Comparison of ENCODE assay signal across 2 cellular contexts in genomic region chr12:4012977-4013968, GRCh38.
TF ChIP-seq lines count a peak whose summit lies in the region.

No MANE protein-coding gene starts in this region.

TF ChIP-seq in H1, 55 proteins besides CTCF, POLR2A, EP300 and RAD21:
- TF ChIP-seq YY1 (IDR thresholded peaks at IDR 0.05; ENCODE audit: low read depth, low read length) (no peak), E2F6 (IDR thresholded peaks at IDR 0.05) (no peak), MAX (IDR thresholded peaks at IDR 0.05) (no peak), POLR2AphosphoS5 (IDR thresholded peaks at IDR 0.05; ENCODE audit: low read depth, low read length) (no peak), SP4 (IDR thresholded peaks at IDR 0.05; ENCODE audit: low read length) (no peak)
- TF ChIP-seq, protein P1, sequence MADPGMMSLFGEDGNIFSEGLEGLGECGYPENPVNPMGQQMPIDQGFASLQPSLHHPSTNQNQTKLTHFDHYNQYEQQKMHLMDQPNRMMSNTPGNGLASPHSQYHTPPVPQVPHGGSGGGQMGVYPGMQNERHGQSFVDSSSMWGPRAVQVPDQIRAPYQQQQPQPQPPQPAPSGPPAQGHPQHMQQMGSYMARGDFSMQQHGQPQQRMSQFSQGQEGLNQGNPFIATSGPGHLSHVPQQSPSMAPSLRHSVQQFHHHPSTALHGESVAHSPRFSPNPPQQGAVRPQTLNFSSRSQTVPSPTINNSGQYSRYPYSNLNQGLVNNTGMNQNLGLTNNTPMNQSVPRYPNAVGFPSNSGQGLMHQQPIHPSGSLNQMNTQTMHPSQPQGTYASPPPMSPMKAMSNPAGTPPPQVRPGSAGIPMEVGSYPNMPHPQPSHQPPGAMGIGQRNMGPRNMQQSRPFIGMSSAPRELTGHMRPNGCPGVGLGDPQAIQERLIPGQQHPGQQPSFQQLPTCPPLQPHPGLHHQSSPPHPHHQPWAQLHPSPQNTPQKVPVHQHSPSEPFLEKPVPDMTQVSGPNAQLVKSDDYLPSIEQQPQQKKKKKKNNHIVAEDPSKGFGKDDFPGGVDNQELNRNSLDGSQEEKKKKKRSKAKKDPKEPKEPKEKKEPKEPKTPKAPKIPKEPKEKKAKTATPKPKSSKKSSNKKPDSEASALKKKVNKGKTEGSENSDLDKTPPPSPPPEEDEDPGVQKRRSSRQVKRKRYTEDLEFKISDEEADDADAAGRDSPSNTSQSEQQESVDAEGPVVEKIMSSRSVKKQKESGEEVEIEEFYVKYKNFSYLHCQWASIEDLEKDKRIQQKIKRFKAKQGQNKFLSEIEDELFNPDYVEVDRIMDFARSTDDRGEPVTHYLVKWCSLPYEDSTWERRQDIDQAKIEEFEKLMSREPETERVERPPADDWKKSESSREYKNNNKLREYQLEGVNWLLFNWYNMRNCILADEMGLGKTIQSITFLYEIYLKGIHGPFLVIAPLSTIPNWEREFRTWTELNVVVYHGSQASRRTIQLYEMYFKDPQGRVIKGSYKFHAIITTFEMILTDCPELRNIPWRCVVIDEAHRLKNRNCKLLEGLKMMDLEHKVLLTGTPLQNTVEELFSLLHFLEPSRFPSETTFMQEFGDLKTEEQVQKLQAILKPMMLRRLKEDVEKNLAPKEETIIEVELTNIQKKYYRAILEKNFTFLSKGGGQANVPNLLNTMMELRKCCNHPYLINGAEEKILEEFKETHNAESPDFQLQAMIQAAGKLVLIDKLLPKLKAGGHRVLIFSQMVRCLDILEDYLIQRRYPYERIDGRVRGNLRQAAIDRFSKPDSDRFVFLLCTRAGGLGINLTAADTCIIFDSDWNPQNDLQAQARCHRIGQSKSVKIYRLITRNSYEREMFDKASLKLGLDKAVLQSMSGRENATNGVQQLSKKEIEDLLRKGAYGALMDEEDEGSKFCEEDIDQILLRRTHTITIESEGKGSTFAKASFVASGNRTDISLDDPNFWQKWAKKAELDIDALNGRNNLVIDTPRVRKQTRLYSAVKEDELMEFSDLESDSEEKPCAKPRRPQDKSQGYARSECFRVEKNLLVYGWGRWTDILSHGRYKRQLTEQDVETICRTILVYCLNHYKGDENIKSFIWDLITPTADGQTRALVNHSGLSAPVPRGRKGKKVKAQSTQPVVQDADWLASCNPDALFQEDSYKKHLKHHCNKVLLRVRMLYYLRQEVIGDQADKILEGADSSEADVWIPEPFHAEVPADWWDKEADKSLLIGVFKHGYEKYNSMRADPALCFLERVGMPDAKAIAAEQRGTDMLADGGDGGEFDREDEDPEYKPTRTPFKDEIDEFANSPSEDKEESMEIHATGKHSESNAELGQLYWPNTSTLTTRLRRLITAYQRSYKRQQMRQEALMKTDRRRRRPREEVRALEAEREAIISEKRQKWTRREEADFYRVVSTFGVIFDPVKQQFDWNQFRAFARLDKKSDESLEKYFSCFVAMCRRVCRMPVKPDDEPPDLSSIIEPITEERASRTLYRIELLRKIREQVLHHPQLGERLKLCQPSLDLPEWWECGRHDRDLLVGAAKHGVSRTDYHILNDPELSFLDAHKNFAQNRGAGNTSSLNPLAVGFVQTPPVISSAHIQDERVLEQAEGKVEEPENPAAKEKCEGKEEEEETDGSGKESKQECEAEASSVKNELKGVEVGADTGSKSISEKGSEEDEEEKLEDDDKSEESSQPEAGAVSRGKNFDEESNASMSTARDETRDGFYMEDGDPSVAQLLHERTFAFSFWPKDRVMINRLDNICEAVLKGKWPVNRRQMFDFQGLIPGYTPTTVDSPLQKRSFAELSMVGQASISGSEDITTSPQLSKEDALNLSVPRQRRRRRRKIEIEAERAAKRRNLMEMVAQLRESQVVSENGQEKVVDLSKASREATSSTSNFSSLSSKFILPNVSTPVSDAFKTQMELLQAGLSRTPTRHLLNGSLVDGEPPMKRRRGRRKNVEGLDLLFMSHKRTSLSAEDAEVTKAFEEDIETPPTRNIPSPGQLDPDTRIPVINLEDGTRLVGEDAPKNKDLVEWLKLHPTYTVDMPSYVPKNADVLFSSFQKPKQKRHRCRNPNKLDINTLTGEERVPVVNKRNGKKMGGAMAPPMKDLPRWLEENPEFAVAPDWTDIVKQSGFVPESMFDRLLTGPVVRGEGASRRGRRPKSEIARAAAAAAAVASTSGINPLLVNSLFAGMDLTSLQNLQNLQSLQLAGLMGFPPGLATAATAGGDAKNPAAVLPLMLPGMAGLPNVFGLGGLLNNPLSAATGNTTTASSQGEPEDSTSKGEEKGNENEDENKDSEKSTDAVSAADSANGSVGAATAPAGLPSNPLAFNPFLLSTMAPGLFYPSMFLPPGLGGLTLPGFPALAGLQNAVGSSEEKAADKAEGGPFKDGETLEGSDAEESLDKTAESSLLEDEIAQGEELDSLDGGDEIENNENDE (IDR thresholded peaks at IDR 0.05; ENCODE audit: insufficient replicate concordance, low read length): no peak

TF ChIP-seq in HepG2, 621 proteins besides CTCF, POLR2A, EP300 and RAD21:
- TF ChIP-seq ZFP36 (IDR thresholded peaks at IDR 0.05; ENCODE audit: borderline replicate concordance, low read depth, low read length, partially characterized antibody): peak; percentile 54
- TF ChIP-seq, protein P2, sequence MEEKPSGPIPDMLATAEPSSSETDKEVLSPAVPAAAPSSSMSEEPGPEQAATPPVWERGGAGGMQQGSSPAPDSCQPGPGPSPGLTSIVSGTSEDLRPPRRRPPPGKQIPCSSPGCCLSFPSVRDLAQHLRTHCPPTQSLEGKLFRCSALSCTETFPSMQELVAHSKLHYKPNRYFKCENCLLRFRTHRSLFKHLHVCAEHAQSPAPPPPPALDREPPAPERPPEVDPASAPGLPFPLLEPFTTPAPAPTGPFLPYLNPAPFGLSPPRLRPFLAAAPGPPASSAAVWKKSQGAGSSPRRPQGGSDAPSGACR (CRISPR knock-in tag; IDR thresholded peaks at IDR 0.05): no peak
- 0 out of 2 replicates have a peak, but pooled peaks have one; percentile 20 for TF ChIP-seq ZMYM3 (CRISPR knock-in tag; IDR thresholded peaks at IDR 0.05)
- 0 out of 2 replicates have a peak, but pooled peaks have one; percentile 33 for TF ChIP-seq ZNF547 (CRISPR knock-in tag; IDR thresholded peaks at IDR 0.05)
